8 cellular contexts compared by ENCODE assay signal in genomic region chr11:82900277-82901164, GRCh38. TPM values are rescaled to one million over a fixed set of nuclear protein-coding genes. Genes with fewer than 3 reads are reported as not detected.
A peak's percentile ranks its signal among the peaks of the same experiment; 100 is the strongest.
DNase-seq lines count a peak whose midpoint lies in the region; ATAC-seq and TF ChIP-seq lines count a peak whose summit lies in the region.

Gene PRCP, minus strand, starts transcription at chr11:82900430. Its CDS starts 28 bp downstream, at chr11:82900402.

- in situ Hi-C loops in transverse colon (cut with MboI; ENCODE audit: low pct_ligation_motif_present in 1 of 4, low pct_unique_long_range_greater_than_20kb in 1 of 4, low sequenced_read_pairs in 3 of 4) = loop anchor here (5.0 to 25.0 kb wide), 8 partner anchors 164 to 384 kb away; partner anchors contain the start of genes ANKRD42 (in 2 of the 4), CCDC90B (in 1 of the 4) and PCF11 (in 1 of the 4)

- peaks cover 60% of the 10 kb centered on the region for H3K4me1 Mint-ChIP-seq in activated naive CD8-positive, alpha-beta T cell treated with anti-CD3 and anti-CD28 coated beads, Interleukin-2, amount 50 U/mL, for 24 hours

- H3K9ac ChIP-seq in trophoblast cell (ENCODE audit: low read length) = peak within 1 kb of the TSS; percentile 70

- WGBS in trophoblast cell (ENCODE audit: extremely low coverage, insufficient coverage, insufficient read length) = no CpG with 5 or more reads among the region's 40 CpGs
- WGBS in transverse colon (ENCODE audit: low coverage in 1 of 2), 2 donors = 1% methylated on average over 40 of the region's 40 CpGs; no CpG with 5 or more reads in 1 of the 2 donors

- peaks cover 16% of the 10 kb centered on the region for H3K36me3 Mint-ChIP-seq in activated naive CD8-positive, alpha-beta T cell treated with anti-CD3 and anti-CD28 coated beads, Interleukin-2, amount 50 U/mL, for 24 hours (ENCODE audit: low read depth)

- H3K9me3 Mint-ChIP-seq in activated naive CD8-positive, alpha-beta T cell treated with anti-CD3 and anti-CD28 coated beads, Interleukin-2, amount 50 U/mL, for 24 hours = no peaks in the 10 kb centered on the region

- DNase-seq in NCI-H128 (lab: John Stamatoyannopoulos, UW; ENCODE audit: unreplicated experiment) (peak; percentile 70), SW 1271 (lab: John Stamatoyannopoulos, UW) (peak; percentile 88 to 96), cardiac muscle cell (ENCODE audit: low read depth in 1 of 2, low spot score in 1 of 2) (peak; percentile 92 to 95), trophoblast cell (peak; percentile 96 to 98), transverse colon (peak; percentile 97)
- peak; percentile 94 for DNase-seq in activated naive CD8-positive, alpha-beta T cell treated with anti-CD3 and anti-CD28 coated beads, Interleukin-2, amount 50 U/mL, for 24 hours

- TF ChIP-seq CTCF in cardiac muscle cell (IDR thresholded peaks at IDR 0.05; ENCODE audit: low read depth, low read length) (no peak), transverse colon (IDR thresholded peaks at IDR 0.05) (no peak)

- peak within 1 kb of the TSS; percentile 96 for H2AFZ ChIP-seq in trophoblast cell (ENCODE audit: insufficient read depth, low read length, poor library complexity)

- H3K4me3 ChIP-seq in cardiac muscle cell (peak within 1 kb of the TSS; percentile 50), trophoblast cell (ENCODE audit: low read depth, low read length) (peak within 1 kb of the TSS; percentile 84), transverse colon (peak within 1 kb of the TSS; percentile 4 to 72 (median 66))

- peak within 1 kb of the TSS; percentile 92 for H3K4me2 ChIP-seq in trophoblast cell (ENCODE audit: low read length)

- peak within 1 kb of the TSS; percentile 10 for H2BK12ac ChIP-seq in trophoblast cell (ENCODE audit: low read length)

- H3K27ac Mint-ChIP-seq in activated naive CD8-positive, alpha-beta T cell treated with anti-CD3 and anti-CD28 coated beads, Interleukin-2, amount 50 U/mL, for 24 hours = peak within 1 kb of the TSS; percentile 98

- H4K12ac ChIP-seq in trophoblast cell (ENCODE audit: low read depth, low read length) = peak within 1 kb of the TSS; percentile 75

- H3K27ac ChIP-seq in cardiac muscle cell (peak within 1 kb of the TSS; percentile 87), trophoblast cell (ENCODE audit: low read depth, low read length) (peak within 1 kb of the TSS; percentile 20), transverse colon (peak within 1 kb of the TSS; percentile 94 to 96 (median 96))

- peak within 1 kb of the TSS; percentile 57 for H4K91ac ChIP-seq in trophoblast cell (ENCODE audit: low read depth, low read length)

- peak within 1 kb of the TSS; percentile 53 for H2BK120ac ChIP-seq in trophoblast cell (ENCODE audit: insufficient read depth, low read length, poor library complexity)

- TF ChIP-seq EP300 in transverse colon (IDR thresholded peaks at IDR 0.05; ENCODE audit: low read depth) = no peak

- H3K79me2 ChIP-seq in trophoblast cell (ENCODE audit: control insufficient read depth, insufficient read depth, low read length, poor library complexity) = peaks cover 3% of the 10 kb centered on the region

- peak within 1 kb of the TSS; percentile 67 for H2BK5ac ChIP-seq in trophoblast cell (ENCODE audit: low read depth, low read length, poor library complexity)

- peak within 1 kb of the TSS; percentile 82 for H3K14ac ChIP-seq in trophoblast cell (ENCODE audit: low read length)

- H3K79me1 ChIP-seq in trophoblast cell (ENCODE audit: low read length) = peaks cover 5% of the 10 kb centered on the region

- no peaks in the 10 kb centered on the region for H3K27me3 Mint-ChIP-seq in activated naive CD8-positive, alpha-beta T cell treated with anti-CD3 and anti-CD28 coated beads, Interleukin-2, amount 50 U/mL, for 24 hours

- intact Hi-C loops in transverse colon (cut with DNase I; ENCODE audit: low total_unique reads) = loop anchor here (10.0 kb wide), 2 partner anchors 254 to 344 kb away; partner anchors contain the start of gene PCF11

- no peak within 1 kb of the TSS for H3K23ac ChIP-seq in trophoblast cell (ENCODE audit: low read length)

- peak within 1 kb of the TSS; percentile 87 for H4K8ac ChIP-seq in trophoblast cell (ENCODE audit: low read depth, low read length)

- H2AK5ac ChIP-seq in trophoblast cell (ENCODE audit: low read length) = no peak within 1 kb of the TSS

- H3K4me1 ChIP-seq in cardiac muscle cell (ENCODE audit: low read depth) (peaks cover 7% of the 10 kb centered on the region), trophoblast cell (ENCODE audit: control insufficient read depth in 1 of 2, insufficient read depth in 2 of 2, low read length in 2 of 2) (peaks cover 6 to 11% of the 10 kb centered on the region in 2 experiments), transverse colon (peaks cover 7 to 39% (median 24%) of the 10 kb centered on the region in 4 donors)

- H3K18ac ChIP-seq in trophoblast cell (ENCODE audit: low read length) = peak within 1 kb of the TSS; percentile 68

- H3K36me3 ChIP-seq in cardiac muscle cell (no peaks in the 10 kb centered on the region), trophoblast cell (ENCODE audit: control insufficient read depth in 1 of 2, insufficient read depth in 2 of 2, low read length in 2 of 2) (no peaks in the 10 kb centered on the region), transverse colon (no peaks in the 10 kb centered on the region)

- TF ChIP-seq POLR2A in GM10847 (IDR thresholded peaks at IDR 0.05; ENCODE audit: extremely low read depth, insufficient read length) = peak; percentile 78
- TF ChIP-seq POLR2A in transverse colon (IDR thresholded peaks at IDR 0.05) = peak; percentile 85

- peak within 1 kb of the TSS; percentile 43 for H3K4ac ChIP-seq in trophoblast cell (ENCODE audit: low read depth, low read length)

- ATAC-seq in HG02642 (IDR thresholded peaks at IDR 0.05; ENCODE audit: poor library complexity, unreplicated experiment) = peak; percentile 86
- peak; percentile 87 for ATAC-seq in activated naive CD8-positive, alpha-beta T cell treated with anti-CD3 and anti-CD28 coated beads, Interleukin-2, amount 50 U/mL, for 24 hours

- H3K9me3 ChIP-seq in cardiac muscle cell (ENCODE audit: low read depth) (no peaks in the 10 kb centered on the region), trophoblast cell (ENCODE audit: insufficient read depth, low read depth, low read length) (no peaks in the 10 kb centered on the region), transverse colon (no peaks in the 10 kb centered on the region)

- H3K4me3 Mint-ChIP-seq in activated naive CD8-positive, alpha-beta T cell treated with anti-CD3 and anti-CD28 coated beads, Interleukin-2, amount 50 U/mL, for 24 hours = peak within 1 kb of the TSS; percentile 96

- H3K27me3 ChIP-seq in cardiac muscle cell = no peaks in the 10 kb centered on the region
- no peaks in the 10 kb centered on the region for H3K27me3 ChIP-seq in trophoblast cell (ENCODE audit: insufficient read depth, low read length)
- no peaks in the 10 kb centered on the region for H3K27me3 ChIP-seq in transverse colon

RNA-seq across cellular contexts. Expression of gene PRCP, which starts in this region (rescaled TPM):
- total RNA-seq in cardiac muscle cell = 58.7 and 61.1 TPM in 2 replicates
- polyA plus RNA-seq in cardiac muscle cell = 106 and 130 TPM in 2 replicates
- 40.1 and 40.7 TPM in 2 replicates for polyA plus RNA-seq in trophoblast cell (2013)
- 10 to 100 TPM; 20.9 to 34.8 (median 29.9) TPM for total RNA-seq in transverse colon

Comparison
In these comparisons a context has a peak if more than half of its experiments do, and no peak if none do; other contexts are left out.
1. Peak in every context shown above with its lines: DNase-seq, ATAC-seq, H3K4me3 ChIP-seq and H3K27ac ChIP-seq.
2. H3K27ac ChIP-seq: peak in every context shown above with its lines; median percentile 96 in transverse colon; 87 in cardiac muscle cell; 20 in trophoblast cell.